Comparison of ENCODE assay signal across 24 cellular contexts in the genomic region with DNA sequence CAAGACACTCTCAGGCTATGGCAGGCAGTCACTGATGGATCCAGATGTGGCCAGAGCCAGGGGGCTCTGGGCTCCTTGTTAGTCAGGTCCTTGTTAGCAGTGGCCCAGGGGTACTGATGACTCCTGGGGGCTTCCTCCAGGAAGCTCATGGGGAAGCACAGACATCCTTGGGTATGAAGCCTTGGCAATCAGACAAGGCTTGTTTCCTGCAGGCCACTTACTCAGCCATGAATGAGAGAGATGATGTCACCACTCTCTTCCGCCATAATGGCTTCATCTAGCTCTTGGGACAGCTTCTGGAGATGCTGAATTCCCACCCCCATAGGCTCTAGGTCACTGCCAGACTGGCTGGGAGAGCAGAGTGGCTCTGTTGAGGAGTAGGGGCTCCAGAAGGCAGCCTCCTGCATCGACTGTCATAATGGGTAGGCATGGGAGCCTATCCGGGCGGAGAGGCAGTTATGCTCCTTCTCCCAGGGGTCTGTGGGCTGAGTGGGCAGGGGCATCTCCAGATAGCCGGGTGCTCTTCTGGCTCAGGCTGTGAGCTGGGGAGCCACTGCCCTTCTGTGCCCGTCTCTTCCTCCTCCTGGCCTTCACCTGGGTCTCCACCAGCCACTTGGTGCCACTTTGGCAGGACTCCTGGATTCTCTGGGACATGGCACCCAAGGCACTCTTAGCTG. TPM values are rescaled to one million over a fixed set of nuclear protein-coding genes. Genes with fewer than 3 reads are reported as not detected.
DNase-seq lines count a peak whose midpoint lies in the region; ATAC-seq, FAIRE-seq and TF ChIP-seq lines count a peak whose summit lies in the region.
"Had no signal": no experiment of that assay in that cellular context is flagged by ENCODE, and none has a peak within 500 bp of the region (broad histone marks: within the 10 kb centered on the region; RNA-seq: fewer than 3 reads in every experiment).

No MANE protein-coding gene starts in this region.

- no peak for ATAC-seq in GM18517 (IDR thresholded peaks at IDR 0.05; ENCODE audit: unreplicated experiment)
- ATAC-seq in HG03521 (IDR thresholded peaks at IDR 0.05; ENCODE audit: unreplicated experiment), result no peak
- ATAC-seq: activated naive CD8-positive, alpha-beta T cell treated with anti-CD3 and anti-CD28 coated beads, Interleukin-2, amount 50 U/mL, for 24 hours; gastrocnemius medialis; Panc1; stimulated activated naive CD8-positive, alpha-beta T cell treated with anti-CD3 and anti-CD28 coated beads, Interleukin-15, amount 100 ng/mL, for 72 hours had no signal

- peak overlapping the region; percentile 60 for H3K27ac ChIP-seq in BLaER1
- H3K27ac ChIP-seq in brain microvascular endothelial cell, result no peak overlapping the region
- no peak overlapping the region for H3K27ac ChIP-seq in keratinocyte (ENCODE audit: control insufficient read depth, insufficient read depth, low read length)
- no peak overlapping the region for H3K27ac ChIP-seq in substantia nigra (ENCODE audit: low read depth, low read length, poor library complexity, severe bottlenecking)
- H3K27ac ChIP-seq: breast epithelium, gastrocnemius medialis, transverse colon, VCaP had no signal

- in situ Hi-C loops in brain microvascular endothelial cell (cut with HindIII; ENCODE audit: low pct_ligation_motif_present, low sequenced_read_pairs), result no loop called here

- dilution Hi-C loops in keratinocyte (cut with MboI; ENCODE audit: extremely low pct_ligation_motif_present, low sequenced_read_pairs), result no loop called here

- H3K4me1 ChIP-seq in BLaER1 (peaks cover 32% of the 10 kb centered on the region), keratinocyte (ENCODE audit: control insufficient read depth, extremely low read depth, insufficient read depth, low read length) (peaks cover 10% of the 10 kb centered on the region)
- H3K4me1 ChIP-seq: breast epithelium, gastrocnemius medialis, transverse colon had no signal

- intact Hi-C loops in head of caudate nucleus (cut with DNase I), result no loop called here

- no peak overlapping the region for H3K4me3 ChIP-seq in BLaER1
- H3K4me3 ChIP-seq in brain microvascular endothelial cell (ENCODE audit: low read depth, low read length), result no peak overlapping the region
- no peak overlapping the region for H3K4me3 ChIP-seq in keratinocyte (ENCODE audit: control insufficient read depth in 2 of 3, extremely low read depth in 1 of 3, insufficient read depth in 2 of 3, low read depth in 1 of 3, low read length in 3 of 3)
- H3K4me3 ChIP-seq: breast epithelium, gastrocnemius medialis, smooth muscle cell, transverse colon had no signal

- H3K9me3 ChIP-seq in BLaER1 (no peaks in the 10 kb centered on the region), keratinocyte (ENCODE audit: control insufficient read depth, low read depth, low read length) (no peaks in the 10 kb centered on the region)
- H3K9me3 ChIP-seq: breast epithelium, gastrocnemius medialis, transverse colon had no signal

- TF ChIP-seq CTCF in brain microvascular endothelial cell (IDR thresholded peaks at IDR 0.05; ENCODE audit: low read depth, low read length, missing control alignments) (no peak), keratinocyte (optimal IDR thresholded peaks at IDR 0.05 in 1 of 3, IDR thresholded peaks at IDR 0.05 in 1 of 3, conservative IDR thresholded peaks at IDR 0.05 in 1 of 3; ENCODE audit: extremely low read depth in 1 of 3, insufficient read depth in 2 of 3, low read length in 3 of 3) (no peak)

- no peaks in the 10 kb centered on the region for H3K27me3 ChIP-seq in BLaER1
- H3K27me3 ChIP-seq in brain microvascular endothelial cell (replicated peaks), result no peaks in the 10 kb centered on the region
- H3K27me3 ChIP-seq in keratinocyte (ENCODE audit: control insufficient read depth, extremely low read depth, insufficient read depth, low read length), result no peaks in the 10 kb centered on the region
- H3K27me3 ChIP-seq: breast epithelium, gastrocnemius medialis, transverse colon had no signal

- DNase-seq in HCEC 1CT (peak; percentile 26), brain microvascular endothelial cell (peak; percentile 31), keratinocyte (ENCODE audit: low read depth, low spot score) (no peak), head of caudate nucleus (no peak), substantia nigra (lab: John Stamatoyannopoulos, UW) (no peak)
- DNase-seq: activated CD8-positive, alpha-beta memory T cell treated with anti-CD3 and anti-CD28 coated beads, Interleukin-2, amount 50 U/mL, for 4 hours; activated effector memory CD4-positive, alpha-beta T cell treated with anti-CD3 and anti-CD28 coated beads, Interleukin-2, amount 50 U/mL, for 16 hours; activated naive CD8-positive, alpha-beta T cell treated with anti-CD3 and anti-CD28 coated beads, Interleukin-2, amount 50 U/mL, for 24 hours; gastrocnemius medialis; NCI-H1417 treated with DMSO at 0.1 percent for 48 hours; NCI-H226; posterior cingulate gyrus; stimulated activated CD4-positive, alpha-beta T cell treated with anti-CD3 and anti-CD28 coated beads, Interleukin-4, amount 100 ng/mL, for 1 hour; stimulated activated naive CD8-positive, alpha-beta T cell treated with anti-CD3 and anti-CD28 coated beads, Interleukin-15, amount 100 ng/mL, for 72 hours; T-helper 2 cell; transverse colon had no signal

- H3K4me2 ChIP-seq in BLaER1, result peak overlapping the region; percentile 63
- H3K4me2 ChIP-seq in keratinocyte (ENCODE audit: control insufficient read depth, extremely low read depth, insufficient read depth, low read depth, low read length), result no peak overlapping the region
- H3K4me2 ChIP-seq: smooth muscle cell had no signal

- H3K9me1 ChIP-seq in keratinocyte (ENCODE audit: control insufficient read depth, extremely low read depth, insufficient read depth, low read length), result no peaks in the 10 kb centered on the region

- no peak overlapping the region for H2AFZ ChIP-seq in keratinocyte (ENCODE audit: control insufficient read depth, low read length)

- H3K79me2 ChIP-seq in keratinocyte (ENCODE audit: control insufficient read depth, insufficient read depth, low read length), result no peaks in the 10 kb centered on the region

- H4K20me1 ChIP-seq in BLaER1, result no peaks in the 10 kb centered on the region
- H4K20me1 ChIP-seq in keratinocyte (ENCODE audit: control insufficient read depth, extremely low read depth, insufficient read depth, low read length), result peaks cover 4% of the 10 kb centered on the region

- peak; percentile 43 for FAIRE-seq in keratinocyte (lab: Jason Lieb, UNC)
- FAIRE-seq: GM18507 had no signal

- no peak overlapping the region for H3K9ac ChIP-seq in BLaER1
- H3K9ac ChIP-seq in keratinocyte (ENCODE audit: control insufficient read depth, extremely low read depth, insufficient read depth, low read length), result no peak overlapping the region

- H3K36me3 ChIP-seq in BLaER1, result no peaks in the 10 kb centered on the region
- no peaks in the 10 kb centered on the region for H3K36me3 ChIP-seq in brain microvascular endothelial cell (replicated peaks)
- H3K36me3 ChIP-seq in keratinocyte (ENCODE audit: control insufficient read depth in 2 of 2, extremely low read depth in 1 of 2, insufficient read depth in 2 of 2, low read length in 2 of 2), result no peaks in the 10 kb centered on the region
- H3K36me3 ChIP-seq: breast epithelium, gastrocnemius medialis, transverse colon had no signal

RNA-seq across cellular contexts. Expression of a gene that starts 40.2 kb away (rescaled TPM):
- polyA plus RNA-seq in keratinocyte, result 28.2 to 37.9 TPM (median 31.9 TPM) in 3 replicates
- polyA plus RNA-seq in keratinocyte (2011; ENCODE audit: low read depth), result 20.7 TPM
- 14.0 and 29.3 TPM in 2 replicates for polyA plus RNA-seq in keratinocyte (2011; cell fraction: cytosol; rRNA removed)
- polyA plus RNA-seq in keratinocyte (2011; cell fraction: nucleus; rRNA removed), result 47.6 and 57.1 TPM in 2 replicates
- 13.3 and 22.6 TPM in 2 replicates for polyA plus RNA-seq in keratinocyte (2012; ENCODE audit: low replicate concordance)
- polyA minus RNA-seq in keratinocyte, result 55.2 to 131 TPM (median 84.5 TPM) in 3 replicates
- polyA minus RNA-seq in keratinocyte (2011; cell fraction: cytosol; rRNA and poly(A)+ RNA removed), result 40.7 TPM
- polyA minus RNA-seq in keratinocyte (2011; cell fraction: nucleus; rRNA and poly(A)+ RNA removed), result 95.0 and 216 TPM in 2 replicates

Comparison
In these comparisons a context has a peak if more than half of its experiments do, and no peak if none do; other contexts are left out.
1. DNase-seq: peak in HCEC 1CT (single experiment) and brain microvascular endothelial cell (single experiment); none in keratinocyte (single experiment), head of caudate nucleus (0 of 42) and substantia nigra (0 of 49).